In genomic region chr18:58391932-58392331, GRCh38 we compare ENCODE assay signal across 22 cellular contexts.
A peak's percentile ranks its signal among the peaks of the same experiment; 100 is the strongest.
DNase-seq lines count a peak whose midpoint lies in the region; ATAC-seq, FAIRE-seq and TF ChIP-seq lines count a peak whose summit lies in the region.
"Had no signal": no experiment of that assay in that cellular context is flagged by ENCODE, and none has a peak within 500 bp of the region (broad histone marks: within the 10 kb centered on the region; RNA-seq: fewer than 3 reads in every experiment).

No MANE protein-coding gene starts in this region.

- H3K27ac Mint-ChIP-seq in GM23338 = peak overlapping the region; percentile 88; the same call in 1 of the 2 replicates
- no peak overlapping the region for H3K27ac Mint-ChIP-seq in astrocyte (ENCODE audit: unreplicated experiment)
- H3K27ac Mint-ChIP-seq: B cell, natural killer cell had no signal

- H3K79me2 ChIP-seq in GM23338 (replicated peaks; ENCODE audit: insufficient read depth) (no peaks in the 10 kb centered on the region), astrocyte (ENCODE audit: insufficient read depth, low read length) (no peaks in the 10 kb centered on the region)

- 67% methylated on average over 9 of the region's 9 CpGs for WGBS in aorta, 2 donors

- no peak for DNase-seq in GM23338 (ENCODE audit: low spot score)
- DNase-seq in astrocyte (ENCODE audit: low read depth) = no peak
- peak; percentile 38 for DNase-seq in islet precursor cell
- DNase-seq in sciatic nerve (ENCODE audit: low spot score) = no peak
- no peak for DNase-seq in aorta
- no peak for DNase-seq in activated CD4-positive, alpha-beta T cell treated with anti-CD3 and anti-CD28 coated beads for 4 hours
- DNase-seq: activated CD4-positive, alpha-beta T cell treated with anti-CD3 and anti-CD28 coated beads for 1 hour; Calu3; GOT3; natural killer cell; NCI-H1048; NCI-H2081; NCI-H524 treated with DMSO at 0.1 percent for 48 hours; PC-3; right cardiac atrium; T-helper 9 cell had no signal

- H2AFZ ChIP-seq in GM23338 (no peak overlapping the region), astrocyte (ENCODE audit: low read depth, low read length) (no peak overlapping the region)

- H3K27ac ChIP-seq in GM23338 (ENCODE audit: low read depth) (peak overlapping the region; percentile 60; the same call in 1 of the 2 replicates), astrocyte (ENCODE audit: low read depth, low read length) (peak overlapping the region; percentile 48), aorta (ENCODE audit: low read depth in 1 of 2, low read length in 2 of 2) (no peak overlapping the region)

- no peaks in the 10 kb centered on the region for H3K9me2 ChIP-seq in GM23338 (ENCODE audit: insufficient read depth)

- H3K36me3 Mint-ChIP-seq in GM23338 (ENCODE audit: low read depth) = peaks cover 56% of the 10 kb centered on the region
- peaks cover 42% of the 10 kb centered on the region for H3K36me3 Mint-ChIP-seq in astrocyte (ENCODE audit: low read depth, unreplicated experiment)
- H3K36me3 Mint-ChIP-seq: natural killer cell had no signal

- no peaks in the 10 kb centered on the region for H4K20me1 ChIP-seq in GM23338 (replicated peaks; ENCODE audit: insufficient read depth)
- H4K20me1 ChIP-seq in astrocyte (ENCODE audit: insufficient read depth, low read length) = peaks cover 5% of the 10 kb centered on the region

- H3K9me3 ChIP-seq in astrocyte (ENCODE audit: insufficient read depth, low read depth, low read length) = no peaks in the 10 kb centered on the region
- no peaks in the 10 kb centered on the region for H3K9me3 ChIP-seq in aorta (ENCODE audit: control insufficient read depth, low read length)

- H3K4me1 ChIP-seq in GM23338 (ENCODE audit: insufficient read depth) (peaks cover 6% of the 10 kb centered on the region; the same call in 1 of the 2 replicates), astrocyte (ENCODE audit: insufficient read depth, low read length) (peaks cover 17% of the 10 kb centered on the region), aorta (ENCODE audit: control insufficient read depth in 1 of 2, insufficient read depth in 2 of 2, low read length in 2 of 2) (no peaks in the 10 kb centered on the region)

- no peaks in the 10 kb centered on the region for H3F3A ChIP-seq in GM23338 (replicated peaks; ENCODE audit: low read depth)

- H3K4me2 ChIP-seq in GM23338 (no peak overlapping the region), astrocyte (ENCODE audit: low read length) (peak overlapping the region; percentile 24)

- peak overlapping the region; percentile 16 for H3K9ac ChIP-seq in astrocyte (ENCODE audit: low read length)

- no peaks in the 10 kb centered on the region for H3K9me3 Mint-ChIP-seq in GM23338
- H3K9me3 Mint-ChIP-seq in astrocyte (ENCODE audit: unreplicated experiment) = no peaks in the 10 kb centered on the region
- H3K9me3 Mint-ChIP-seq: natural killer cell had no signal

- no peak overlapping the region for H3K4me3 ChIP-seq in GM23338
- H3K4me3 ChIP-seq in astrocyte (ENCODE audit: insufficient read depth, low read depth, low read length) = no peak overlapping the region
- H3K4me3 ChIP-seq in aorta (ENCODE audit: low read length in 2 of 2) = no peak overlapping the region
- H3K4me3 ChIP-seq: lung had no signal

- no peaks in the 10 kb centered on the region for H3K27me3 ChIP-seq in GM23338 (ENCODE audit: insufficient read depth)
- H3K27me3 ChIP-seq in astrocyte (ENCODE audit: insufficient read depth, low read length) = no peaks in the 10 kb centered on the region
- H3K27me3 ChIP-seq in aorta (ENCODE audit: control insufficient read depth in 1 of 2, insufficient read depth in 2 of 2, low read length in 1 of 2) = no peaks in the 10 kb centered on the region

- H3K4me1 Mint-ChIP-seq in GM23338 (peaks cover 16% of the 10 kb centered on the region), astrocyte (ENCODE audit: low read depth, unreplicated experiment) (peaks cover 17% of the 10 kb centered on the region)
- H3K4me1 Mint-ChIP-seq: B cell, natural killer cell had no signal

- H3K36me3 ChIP-seq in GM23338 (ENCODE audit: insufficient read depth) (peaks cover 20% of the 10 kb centered on the region; the same call in 1 of the 2 replicates), astrocyte (ENCODE audit: insufficient read depth, low read length) (peaks cover 69% of the 10 kb centered on the region), aorta (ENCODE audit: control insufficient read depth in 1 of 2, insufficient read depth in 2 of 2, low read length in 1 of 2) (no peaks in the 10 kb centered on the region)

- peak; percentile 66 for ATAC-seq in GM23338
- ATAC-seq in sciatic nerve = peak; percentile 58
- no peak for ATAC-seq in GM19463 (IDR thresholded peaks at IDR 0.05; ENCODE audit: unreplicated experiment)
- ATAC-seq in aorta (ENCODE audit: low FRiP score) = no peak
- no peak for ATAC-seq in GM21737 (IDR thresholded peaks at IDR 0.05; ENCODE audit: unreplicated experiment)
- ATAC-seq: natural killer cell, PC-3 had no signal

- H3K4me3 Mint-ChIP-seq in GM23338 (no peak overlapping the region), astrocyte (ENCODE audit: unreplicated experiment) (no peak overlapping the region)
- H3K4me3 Mint-ChIP-seq: B cell, natural killer cell had no signal

- intact Hi-C loops in sciatic nerve (cut with DNase I) (no loop called here), aorta (cut with DNase I) (no loop called here)

- peaks cover 13% of the 10 kb centered on the region for H3K27me3 Mint-ChIP-seq in GM23338 (ENCODE audit: insufficient read depth, low read depth, poor library complexity)
- no peaks in the 10 kb centered on the region for H3K27me3 Mint-ChIP-seq in astrocyte (ENCODE audit: low read depth, unreplicated experiment)
- H3K27me3 Mint-ChIP-seq: B cell had no signal

- FAIRE-seq in astrocyte (lab: Jason Lieb, UNC) = no peak
- FAIRE-seq: endothelial cell of umbilical vein, G401.6 had no signal

- peak; percentile 27 to 54 for TF ChIP-seq CTCF in GM23338 (conservative IDR thresholded peaks at IDR 0.05; ENCODE audit: low read depth in 2 of 2)
- TF ChIP-seq CTCF in astrocyte (IDR thresholded peaks at IDR 0.05; ENCODE audit: insufficient read depth, low read depth, low read length) = no peak

TF ChIP-seq in GM23338, 12 proteins besides CTCF, POLR2A, EP300 and RAD21 (continues in another document):
- TF ChIP-seq REST (IDR thresholded peaks at IDR 0.05; ENCODE audit: unreplicated experiment) (no peak), EZH2phosphoT487 (IDR thresholded peaks at IDR 0.05; ENCODE audit: unreplicated experiment) (no peak), NANOG (IDR thresholded peaks at IDR 0.05; ENCODE audit: borderline replicate concordance) (no peak), EZH2 (IDR thresholded peaks at IDR 0.05; ENCODE audit: low read depth, unreplicated experiment) (no peak)

Comparison
In these comparisons a context has a peak if more than half of its experiments do, and no peak if none do; other contexts are left out.
1. ATAC-seq: peak in GM23338 (single experiment) and sciatic nerve (single experiment); none in GM19463 (single experiment), aorta (single experiment) and GM21737 (single experiment).
2. H3K27ac ChIP-seq: peak in GM23338 (single experiment) and astrocyte (single experiment); none in aorta (0 of 2).